9 cellular contexts compared by ENCODE assay signal in genomic region chr6:35368038-35368887, GRCh38. TPM values are rescaled to one million over a fixed set of nuclear protein-coding genes. Genes with fewer than 3 reads are reported as not detected.
DNase-seq lines count a peak whose midpoint lies in the region; ATAC-seq and TF ChIP-seq lines count a peak whose summit lies in the region.
"Had no signal": no experiment of that assay in that cellular context is flagged by ENCODE, and none has a peak within 500 bp of the region (broad histone marks: within the 10 kb centered on the region; RNA-seq: fewer than 3 reads in every experiment).

No MANE protein-coding gene starts in this region.

- DNase-seq in stimulated activated CD4-positive, alpha-beta T cell treated with anti-CD3 and anti-CD28 coated beads, Interleukin-4, amount 100 ng/mL, for 24 hours, result peak; percentile 22
- DNase-seq in stimulated activated CD4-positive, alpha-beta T cell treated with anti-CD3 and anti-CD28 coated beads, Interleukin-4, amount 100 ng/mL, for 4 hours, result no peak
- DNase-seq in SK-MEL-5 (ENCODE audit: low read depth, low spot score) (peak; percentile 8), fibroblast of pulmonary artery (ENCODE audit: low read depth) (peak; percentile 50), NCI-H446 treated with DMSO at 0.1 percent for 48 hours (lab: John Stamatoyannopoulos, UW) (no peak), A673 (ENCODE audit: low spot score) (no peak), DMS79 treated with DMSO at 0.1 percent for 48 hours (lab: John Stamatoyannopoulos, UW) (no peak), heart right ventricle (no peak)

- ATAC-seq in heart right ventricle, result no peak

- 88% methylated on average over 2 of the region's 2 CpGs for WGBS in heart right ventricle, 2 donors

- H3K4me3 ChIP-seq in fibroblast of pulmonary artery (replicated peaks; ENCODE audit: low read depth, low read length) (no peak overlapping the region), A673 (ENCODE audit: low read depth, low read length, poor library complexity, severe bottlenecking) (no peak overlapping the region), heart right ventricle (no peak overlapping the region)

- H3K27ac ChIP-seq in A673 (ENCODE audit: low read depth, low read length, poor library complexity, severe bottlenecking) (no peak overlapping the region), heart right ventricle (peak overlapping the region in 1 of 10 donors; percentile 37)
- H3K27ac ChIP-seq: HL-60 had no signal

- H3K9me3 ChIP-seq in A673 (ENCODE audit: low read depth, low read length, poor library complexity, severe bottlenecking) (no peaks in the 10 kb centered on the region), heart right ventricle (no peaks in the 10 kb centered on the region)

- CTCF ChIA-PET in A673 (lab: Charles Lee), result no interaction called here

- intact Hi-C loops in A673 (cut with micrococcal nuclease; ENCODE audit: unreplicated experiment) (no loop called here), heart right ventricle (cut with DNase I) (no loop called here)

- BruUV-seq in A673 (replicated peaks; lab: Mats Ljungman, UMichigan), result no TSS peak

- POLR2A ChIA-PET in A673 (lab: Charles Lee; ENCODE audit: low non-redundant PET), result no interaction called here

- H3K4me1 ChIP-seq in A673 (ENCODE audit: insufficient read depth, low read length, poor library complexity, severe bottlenecking) (peaks cover 20% of the 10 kb centered on the region), heart right ventricle (peaks cover 16 to 58% (median 35%) of the 10 kb centered on the region in 9 donors)

- H3K27me3 ChIP-seq in A673 (replicated peaks; ENCODE audit: insufficient read depth, low read depth, low read length, poor library complexity), result no peaks in the 10 kb centered on the region
- no peaks in the 10 kb centered on the region for H3K27me3 ChIP-seq in heart right ventricle

- in situ Hi-C loops in SK-MEL-5 (cut with HindIII; ENCODE audit: low pct_unique_long_range_greater_than_20kb, low sequenced_read_pairs), result no loop called here

- TF ChIP-seq CTCF in fibroblast of pulmonary artery (IDR thresholded peaks at IDR 0.05; ENCODE audit: low read length, missing control alignments) (no peak), A673 (conservative IDR thresholded peaks at IDR 0.05; ENCODE audit: low read depth, low read length) (no peak), heart right ventricle (IDR thresholded peaks at IDR 0.05) (no peak)

- H3K36me3 ChIP-seq in A673 (ENCODE audit: insufficient read depth, low read length, poor library complexity, severe bottlenecking), result no peaks in the 10 kb centered on the region
- H3K36me3 ChIP-seq in heart right ventricle, result peaks cover 0 to 9% (median 0%) of the 10 kb centered on the region in 9 donors

RNA-seq across cellular contexts. Expression of gene PPARD, which starts 25.9 kb away (rescaled TPM):
- 2.9 and 3.6 TPM in 2 replicates for total RNA-seq in SK-MEL-5 (2014; rRNA removed; shearing (Covaris generic))
- polyA plus RNA-seq in SK-MEL-5 (2015; cell fraction: cytosol; rRNA removed), result 16.6 and 18.5 TPM in 2 replicates
- polyA plus RNA-seq in SK-MEL-5 (2015; cell fraction: nucleus; rRNA removed), result 21.2 and 30.1 TPM in 2 replicates
- total RNA-seq in A673 (2021) (13.8 and 15.4 TPM in 2 replicates), heart right ventricle (10 to 100 TPM; 12.9 to 21.0 (median 13.9) TPM)
- polyA plus RNA-seq in heart right ventricle, result 10 to 100 TPM; 13.5 to 15.3 TPM

Comparison
In these comparisons a context has a peak if more than half of its experiments do, and no peak if none do; other contexts are left out.
1. DNase-seq: peak in stimulated activated CD4-positive, alpha-beta T cell treated with anti-CD3 and anti-CD28 coated beads, Interleukin-4, amount 100 ng/mL, for 24 hours (single experiment), SK-MEL-5 (single experiment) and fibroblast of pulmonary artery (single experiment); none in stimulated activated CD4-positive, alpha-beta T cell treated with anti-CD3 and anti-CD28 coated beads, Interleukin-4, amount 100 ng/mL, for 4 hours (0 of 2), NCI-H446 treated with DMSO at 0.1 percent for 48 hours (single experiment), A673 (single experiment), DMS79 treated with DMSO at 0.1 percent for 48 hours (single experiment) and heart right ventricle (0 of 2).